ENCODE assay signal across 1 cellular context in genomic region chr2:10076988-10077527, GRCh38.
TF ChIP-seq lines count a peak whose summit lies in the region.

No MANE protein-coding gene starts in this region.

TF ChIP-seq in GM12878, 131 proteins besides CTCF, POLR2A, EP300 and RAD21:
- TF ChIP-seq EED (IDR thresholded peaks at IDR 0.05; ENCODE audit: low read depth), result no peak
- TF ChIP-seq RB1 (IDR thresholded peaks at IDR 0.05; ENCODE audit: borderline replicate concordance), result no peak
- TF ChIP-seq PAX8 (IDR thresholded peaks at IDR 0.05), result no peak
- TF ChIP-seq, protein P1, sequence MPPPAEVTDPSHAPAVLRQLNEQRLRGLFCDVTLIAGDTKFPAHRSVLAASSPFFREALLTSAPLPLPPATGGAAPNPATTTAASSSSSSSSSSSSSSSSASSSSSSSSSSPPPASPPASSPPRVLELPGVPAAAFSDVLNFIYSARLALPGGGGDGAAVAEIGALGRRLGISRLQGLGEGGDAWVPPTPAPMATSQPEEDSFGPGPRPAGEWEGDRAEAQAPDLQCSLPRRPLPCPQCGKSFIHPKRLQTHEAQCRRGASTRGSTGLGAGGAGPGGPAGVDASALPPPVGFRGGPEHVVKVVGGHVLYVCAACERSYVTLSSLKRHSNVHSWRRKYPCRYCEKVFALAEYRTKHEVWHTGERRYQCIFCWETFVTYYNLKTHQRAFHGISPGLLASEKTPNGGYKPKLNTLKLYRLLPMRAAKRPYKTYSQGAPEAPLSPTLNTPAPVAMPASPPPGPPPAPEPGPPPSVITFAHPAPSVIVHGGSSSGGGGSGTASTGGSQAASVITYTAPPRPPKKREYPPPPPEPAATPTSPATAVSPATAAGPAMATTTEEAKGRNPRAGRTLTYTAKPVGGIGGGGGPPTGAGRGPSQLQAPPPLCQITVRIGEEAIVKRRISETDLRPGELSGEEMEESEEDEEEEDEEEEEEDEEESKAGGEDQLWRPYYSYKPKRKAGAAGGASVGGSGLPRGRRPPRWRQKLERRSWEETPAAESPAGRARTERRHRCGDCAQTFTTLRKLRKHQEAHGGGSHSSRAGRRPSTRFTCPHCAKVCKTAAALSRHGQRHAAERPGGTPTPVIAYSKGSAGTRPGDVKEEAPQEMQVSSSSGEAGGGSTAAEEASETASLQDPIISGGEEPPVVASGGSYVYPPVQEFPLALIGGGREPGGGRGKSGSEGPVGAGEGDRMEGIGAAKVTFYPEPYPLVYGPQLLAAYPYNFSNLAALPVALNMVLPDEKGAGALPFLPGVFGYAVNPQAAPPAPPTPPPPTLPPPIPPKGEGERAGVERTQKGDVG (CRISPR knock-in tag; IDR thresholded peaks at IDR 0.05), result no peak
- TF ChIP-seq SMARCA5 (IDR thresholded peaks at IDR 0.05), result no peak
- TF ChIP-seq YY1 (IDR thresholded peaks at IDR 0.05; ENCODE audit: low read depth, low read length), result no peak
- no peak for TF ChIP-seq KAT2A (conservative IDR thresholded peaks at IDR 0.05; ENCODE audit: control insufficient read depth, low read depth, low read length)
- TF ChIP-seq, protein P2, sequence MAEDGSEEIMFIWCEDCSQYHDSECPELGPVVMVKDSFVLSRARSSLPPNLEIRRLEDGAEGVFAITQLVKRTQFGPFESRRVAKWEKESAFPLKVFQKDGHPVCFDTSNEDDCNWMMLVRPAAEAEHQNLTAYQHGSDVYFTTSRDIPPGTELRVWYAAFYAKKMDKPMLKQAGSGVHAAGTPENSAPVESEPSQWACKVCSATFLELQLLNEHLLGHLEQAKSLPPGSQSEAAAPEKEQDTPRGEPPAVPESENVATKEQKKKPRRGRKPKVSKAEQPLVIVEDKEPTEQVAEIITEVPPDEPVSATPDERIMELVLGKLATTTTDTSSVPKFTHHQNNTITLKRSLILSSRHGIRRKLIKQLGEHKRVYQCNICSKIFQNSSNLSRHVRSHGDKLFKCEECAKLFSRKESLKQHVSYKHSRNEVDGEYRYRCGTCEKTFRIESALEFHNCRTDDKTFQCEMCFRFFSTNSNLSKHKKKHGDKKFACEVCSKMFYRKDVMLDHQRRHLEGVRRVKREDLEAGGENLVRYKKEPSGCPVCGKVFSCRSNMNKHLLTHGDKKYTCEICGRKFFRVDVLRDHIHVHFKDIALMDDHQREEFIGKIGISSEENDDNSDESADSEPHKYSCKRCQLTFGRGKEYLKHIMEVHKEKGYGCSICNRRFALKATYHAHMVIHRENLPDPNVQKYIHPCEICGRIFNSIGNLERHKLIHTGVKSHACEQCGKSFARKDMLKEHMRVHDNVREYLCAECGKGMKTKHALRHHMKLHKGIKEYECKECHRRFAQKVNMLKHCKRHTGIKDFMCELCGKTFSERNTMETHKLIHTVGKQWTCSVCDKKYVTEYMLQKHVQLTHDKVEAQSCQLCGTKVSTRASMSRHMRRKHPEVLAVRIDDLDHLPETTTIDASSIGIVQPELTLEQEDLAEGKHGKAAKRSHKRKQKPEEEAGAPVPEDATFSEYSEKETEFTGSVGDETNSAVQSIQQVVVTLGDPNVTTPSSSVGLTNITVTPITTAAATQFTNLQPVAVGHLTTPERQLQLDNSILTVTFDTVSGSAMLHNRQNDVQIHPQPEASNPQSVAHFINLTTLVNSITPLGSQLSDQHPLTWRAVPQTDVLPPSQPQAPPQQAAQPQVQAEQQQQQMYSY (CRISPR knock-in tag; IDR thresholded peaks at IDR 0.05), result no peak
- TF ChIP-seq JUNB (IDR thresholded peaks at IDR 0.05), result no peak
- TF ChIP-seq REST (IDR thresholded peaks at IDR 0.05; ENCODE audit: low read depth, low read length), result no peak
